13 cellular contexts compared by ENCODE assay signal in the genomic region with DNA sequence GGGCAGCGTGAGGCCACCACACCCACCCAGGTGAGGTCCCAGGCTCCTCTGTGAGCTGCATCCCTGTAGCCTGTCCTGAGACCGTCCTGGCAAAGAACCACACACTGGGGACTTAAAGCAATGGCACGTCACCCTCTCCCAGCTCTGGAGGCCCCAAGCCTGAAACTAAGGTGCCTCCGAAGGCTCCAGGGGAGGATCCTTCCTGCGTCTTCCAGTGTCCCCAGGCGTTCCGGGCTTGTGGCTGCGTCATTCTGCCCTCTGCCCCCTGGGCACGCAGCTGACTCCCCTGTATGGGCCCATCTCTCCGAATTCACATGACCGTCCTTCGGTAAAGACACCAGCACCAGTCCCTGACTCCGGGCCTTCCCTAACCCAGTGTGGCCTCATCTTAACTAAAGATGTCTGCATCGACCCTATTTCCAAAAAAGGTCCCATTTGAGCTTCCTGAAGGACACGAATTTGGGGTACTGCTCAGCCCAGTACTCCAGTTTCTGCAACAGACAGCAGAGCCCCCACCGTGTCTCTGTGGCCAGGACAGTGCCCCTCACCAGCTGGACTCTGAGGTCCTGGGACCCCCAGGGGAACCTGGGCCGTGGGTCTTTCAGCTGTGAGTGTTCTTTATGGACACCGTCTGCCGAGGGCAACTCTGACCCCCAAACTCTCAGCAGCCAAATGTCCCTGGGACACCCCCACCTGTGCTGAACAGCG.
"Had no signal": no experiment of that assay in that cellular context is flagged by ENCODE, and none has a peak within 500 bp of the region (broad histone marks: within the 10 kb centered on the region; RNA-seq: fewer than 3 reads in every experiment).

No MANE protein-coding gene starts in this region.

- H3K27ac ChIP-seq: stomach, thoracic aorta had no signal

- ATAC-seq: activated T-helper 17 cell treated with anti-CD3 and anti-CD28 coated beads, Interleukin-2, amount 50 U/mL, for 72 hours had no signal

- DNase-seq: activated CD4-positive, alpha-beta T cell treated with anti-CD3 and anti-CD28 coated beads, Interleukin-2, amount 50 U/mL, for 1 hour; activated T-cell treated with anti-CD3 and anti-CD28 coated beads for 4 hours; dermis blood vessel endothelial cell; endodermal cell; mesenchymal stem cell; stimulated activated CD4-positive, alpha-beta T cell treated with anti-CD3 and anti-CD28 coated beads, Interleukin-4, amount 100 ng/mL, for 4 hours; stomach had no signal

- H3K4me3 Mint-ChIP-seq: activated naive CD4-positive, alpha-beta T cell treated with anti-CD3 and anti-CD28 coated beads, Interleukin-2, amount 50 U/mL, for 24 hours; activated T-helper 17 cell treated with anti-CD3 and anti-CD28 coated beads, Interleukin-2, amount 50 U/mL, for 72 hours; brain; endodermal cell; T-helper 2 cell treated with Interferon-gamma antibody and Interleukin-4, amounts not matched to agents 5 μg/mL and 100 μg/mL, for 36 hours had no signal

- H3K4me1 ChIP-seq: stomach had no signal

- H3K9me3 ChIP-seq: stomach, thoracic aorta had no signal

- H3K36me3 ChIP-seq: stomach, thoracic aorta had no signal

- H3K36me3 Mint-ChIP-seq: activated naive CD4-positive, alpha-beta T cell treated with anti-CD3 and anti-CD28 coated beads, Interleukin-2, amount 50 U/mL, for 24 hours; brain had no signal

- H3K9me3 Mint-ChIP-seq: activated naive CD4-positive, alpha-beta T cell treated with anti-CD3 and anti-CD28 coated beads, Interleukin-2, amount 50 U/mL, for 24 hours; activated T-helper 17 cell treated with anti-CD3 and anti-CD28 coated beads, Interleukin-2, amount 50 U/mL, for 72 hours; endodermal cell; T-helper 2 cell treated with Interferon-gamma antibody and Interleukin-4, amounts not matched to agents 5 μg/mL and 100 μg/mL, for 36 hours had no signal

- H3K27ac Mint-ChIP-seq: activated naive CD4-positive, alpha-beta T cell treated with anti-CD3 and anti-CD28 coated beads, Interleukin-2, amount 50 U/mL, for 24 hours; activated T-helper 17 cell treated with anti-CD3 and anti-CD28 coated beads, Interleukin-2, amount 50 U/mL, for 72 hours; progenitor cell of endocrine pancreas; T-helper 2 cell treated with Interferon-gamma antibody and Interleukin-4, amounts not matched to agents 5 μg/mL and 100 μg/mL, for 36 hours had no signal

- H3K4me1 Mint-ChIP-seq: activated T-helper 17 cell treated with anti-CD3 and anti-CD28 coated beads, Interleukin-2, amount 50 U/mL, for 72 hours had no signal

- H3K4me3 ChIP-seq: stomach, thoracic aorta had no signal
